In genomic region chr18:48723016-48723415, GRCh38 we compare ENCODE assay signal across 34 cellular contexts.
"Had no signal": no experiment of that assay in that cellular context is flagged by ENCODE, and none has a peak within 500 bp of the region (broad histone marks: within the 10 kb centered on the region; RNA-seq: fewer than 3 reads in every experiment).

No MANE protein-coding gene starts in this region.

- H3K27me3 Mint-ChIP-seq: activated B cell treated with CpG ODN at 0.5 μM for 24 hours; activated CD4-positive, alpha-beta memory T cell treated with anti-CD3 and anti-CD28 coated beads for 36 hours; activated CD4-positive, alpha-beta T cell treated with anti-CD3 and anti-CD28 coated beads, Interleukin-2, amount 10 ng/mL, durations not matched to agents 24 days and 14 days; activated CD8-positive, alpha-beta T cell treated with anti-CD3 and anti-CD28 coated beads for 36 hours; activated naive CD8-positive, alpha-beta T cell treated with anti-CD3 and anti-CD28 coated beads for 36 hours; activated T-helper 17 cell treated with anti-CD3 and anti-CD28 coated beads, Interleukin-2, amount 50 U/mL, for 72 hours had no signal

- H3K4me1 Mint-ChIP-seq: activated B cell treated with CpG ODN at 0.5 μM for 24 hours; activated naive CD8-positive, alpha-beta T cell treated with anti-CD3 and anti-CD28 coated beads for 36 hours; activated T-helper 17 cell treated with anti-CD3 and anti-CD28 coated beads, Interleukin-2, amount 50 U/mL, for 72 hours had no signal

- H3K4me3 ChIP-seq: adrenal gland, body of pancreas, breast epithelium had no signal

- H3K4me3 Mint-ChIP-seq: activated B cell treated with CpG ODN at 0.5 μM for 24 hours; activated CD4-positive, alpha-beta memory T cell treated with anti-CD3 and anti-CD28 coated beads for 36 hours; activated CD4-positive, alpha-beta T cell treated with anti-CD3 and anti-CD28 coated beads, Interleukin-2, amount 10 ng/mL, durations not matched to agents 24 days and 14 days; activated CD8-positive, alpha-beta T cell treated with anti-CD3 and anti-CD28 coated beads for 36 hours; activated naive CD4-positive, alpha-beta T cell treated with anti-CD3 and anti-CD28 coated beads for 36 hours; activated naive CD8-positive, alpha-beta T cell treated with anti-CD3 and anti-CD28 coated beads for 36 hours; activated T-cell treated with anti-CD3 and anti-CD28 coated beads, Interleukin-2, amount 50 U/mL, for 4 hours; activated T-cell treated with anti-CD3 and anti-CD28 coated beads, Interleukin-2, amount 50 U/mL, for 72 hours; activated T-helper 1 cell treated with anti-CD3 and anti-CD28 coated beads, Interleukin-12 subunit alpha, Interleukin-12 subunit beta, Interleukin-2, Interleukin-4 antibody, amounts not matched to agents 30 ng/mL and 10 ng/mL and 1 ng/mL, durations not matched to agents 14 hours and 24 hours and 36 hours; activated T-helper 17 cell treated with anti-CD3 and anti-CD28 coated beads, Interleukin-2, amount 50 U/mL, for 72 hours; T-helper 1 cell treated with Interleukin-12 subunit alpha and Interleukin-12 subunit beta and Interleukin-4 antibody, amounts not matched to agents 30 μg/mL and 1 μg/mL, for 36 hours; T-helper 2 cell treated with Interferon-gamma antibody and Interleukin-4, amounts not matched to agents 5 μg/mL and 100 μg/mL, for 36 hours had no signal

- H3K36me3 Mint-ChIP-seq: activated CD4-positive, alpha-beta memory T cell treated with anti-CD3 and anti-CD28 coated beads for 36 hours; activated naive CD4-positive, alpha-beta T cell treated with anti-CD3 and anti-CD28 coated beads, Interleukin-2, amount 50 U/mL, for 72 hours; activated naive CD8-positive, alpha-beta T cell treated with anti-CD3 and anti-CD28 coated beads for 36 hours had no signal

- H3K27ac Mint-ChIP-seq: activated B cell treated with CpG ODN at 0.5 μM for 24 hours; activated CD4-positive, alpha-beta memory T cell treated with anti-CD3 and anti-CD28 coated beads for 36 hours; activated CD4-positive, alpha-beta T cell treated with anti-CD3 and anti-CD28 coated beads, Interleukin-2, amount 10 ng/mL, durations not matched to agents 24 days and 14 days; activated CD8-positive, alpha-beta T cell treated with anti-CD3 and anti-CD28 coated beads for 36 hours; activated naive CD4-positive, alpha-beta T cell treated with anti-CD3 and anti-CD28 coated beads for 36 hours; activated naive CD4-positive, alpha-beta T cell treated with anti-CD3 and anti-CD28 coated beads, Interleukin-2, amount 50 U/mL, for 72 hours; activated naive CD8-positive, alpha-beta T cell treated with anti-CD3 and anti-CD28 coated beads for 36 hours; activated T-cell treated with anti-CD3 and anti-CD28 coated beads, Interleukin-2, amount 50 U/mL, for 72 hours; activated T-helper 1 cell treated with anti-CD3 and anti-CD28 coated beads, Interleukin-12 subunit alpha, Interleukin-12 subunit beta, Interleukin-2, Interleukin-4 antibody, amounts not matched to agents 30 ng/mL and 10 ng/mL and 1 ng/mL, durations not matched to agents 14 hours and 24 hours and 36 hours; activated T-helper 17 cell treated with anti-CD3 and anti-CD28 coated beads, Interleukin-2, amount 50 U/mL, for 72 hours; T-helper 1 cell treated with Interleukin-12 subunit alpha and Interleukin-12 subunit beta and Interleukin-4 antibody, amounts not matched to agents 30 μg/mL and 1 μg/mL, for 36 hours; T-helper 2 cell treated with Interferon-gamma antibody and Interleukin-4, amounts not matched to agents 5 μg/mL and 100 μg/mL, for 36 hours had no signal

- DNase-seq: activated B cell treated with CpG ODN at 0.5 μM for 24 hours; activated CD4-positive, alpha-beta memory T cell treated with anti-CD3 and anti-CD28 coated beads for 36 hours; activated CD4-positive, alpha-beta T cell treated with anti-CD3 and anti-CD28 coated beads for 4 hours; activated CD4-positive, alpha-beta T cell treated with anti-CD3 and anti-CD28 coated beads, Interleukin-2, amount 10 ng/mL, durations not matched to agents 24 days and 14 days; activated CD4-positive, alpha-beta T cell treated with anti-CD3 and anti-CD28 coated beads, Interleukin-2, amount 50 U/mL, for 1 hour; activated CD4-positive, alpha-beta T cell treated with anti-CD3 and anti-CD28 coated beads, Interleukin-2, amount 50 U/mL, for 4 hours; activated CD4-positive, CD25-positive, alpha-beta regulatory T cell treated with anti-CD3 and anti-CD28 coated beads, Interleukin-2, amount 50 U/mL, for 72 hours; activated CD8-positive, alpha-beta memory T cell treated with anti-CD3 and anti-CD28 coated beads, Interleukin-2, amount 50 U/mL, for 4 hours; activated CD8-positive, alpha-beta T cell treated with anti-CD3 and anti-CD28 coated beads for 36 hours; activated effector memory CD4-positive, alpha-beta T cell treated with anti-CD3 and anti-CD28 coated beads, Interleukin-2, amount 50 U/mL, for 16 hours; activated gamma-delta T cell treated with Interleukin-2 at 50 U/mL for 16 hours; activated naive CD4-positive, alpha-beta T cell; activated naive CD4-positive, alpha-beta T cell treated with anti-CD3 and anti-CD28 coated beads for 36 hours; activated naive CD4-positive, alpha-beta T cell treated with anti-CD3 and anti-CD28 coated beads, Interleukin-2, amount 50 U/mL, for 16 hours; activated naive CD8-positive, alpha-beta T cell treated with anti-CD3 and anti-CD28 coated beads for 36 hours; activated T-cell treated with anti-CD3 and anti-CD28 coated beads for 4 hours; activated T-cell treated with anti-CD3 and anti-CD28 coated beads, Interleukin-2, amount 50 U/mL, for 1 hour; activated T-cell treated with anti-CD3 and anti-CD28 coated beads, Interleukin-2, amount 50 U/mL, for 4 hours; activated T-cell treated with anti-CD3 and anti-CD28 coated beads, Interleukin-2, amount 50 U/mL, for 72 hours; adrenal gland; amniotic stem cell; body of pancreas; brain microvascular endothelial cell; central memory CD4-positive, alpha-beta T cell; T-helper 1 cell; T-helper 2 cell; T-helper 9 cell had no signal

- H3K36me3 ChIP-seq: adrenal gland, breast epithelium had no signal

- H3K27me3 ChIP-seq: adrenal gland, body of pancreas, brain microvascular endothelial cell, breast epithelium had no signal

- H3K4me1 ChIP-seq: body of pancreas, breast epithelium had no signal

- H3K9me3 Mint-ChIP-seq: activated CD4-positive, alpha-beta T cell treated with anti-CD3 and anti-CD28 coated beads, Interleukin-2, amount 10 ng/mL, durations not matched to agents 24 days and 14 days; activated naive CD4-positive, alpha-beta T cell treated with anti-CD3 and anti-CD28 coated beads for 36 hours; activated naive CD4-positive, alpha-beta T cell treated with anti-CD3 and anti-CD28 coated beads, Interleukin-2, amount 50 U/mL, for 72 hours; activated naive CD8-positive, alpha-beta T cell treated with anti-CD3 and anti-CD28 coated beads for 36 hours; activated T-cell treated with anti-CD3 and anti-CD28 coated beads, Interleukin-2, amount 50 U/mL, for 4 hours; activated T-helper 1 cell treated with anti-CD3 and anti-CD28 coated beads, Interleukin-12 subunit alpha, Interleukin-12 subunit beta, Interleukin-2, Interleukin-4 antibody, amounts not matched to agents 30 ng/mL and 10 ng/mL and 1 ng/mL, durations not matched to agents 14 hours and 24 hours and 36 hours; activated T-helper 17 cell treated with anti-CD3 and anti-CD28 coated beads, Interleukin-2, amount 50 U/mL, for 72 hours; T-helper 1 cell treated with Interleukin-12 subunit alpha and Interleukin-12 subunit beta and Interleukin-4 antibody, amounts not matched to agents 30 μg/mL and 1 μg/mL, for 36 hours; T-helper 2 cell treated with Interferon-gamma antibody and Interleukin-4, amounts not matched to agents 5 μg/mL and 100 μg/mL, for 36 hours had no signal

- H3K27ac ChIP-seq: adrenal gland, body of pancreas, brain microvascular endothelial cell, breast epithelium, VCaP had no signal

- H3K9me3 ChIP-seq: adrenal gland, body of pancreas had no signal
